18 cellular contexts compared by ENCODE assay signal in the genomic region with DNA sequence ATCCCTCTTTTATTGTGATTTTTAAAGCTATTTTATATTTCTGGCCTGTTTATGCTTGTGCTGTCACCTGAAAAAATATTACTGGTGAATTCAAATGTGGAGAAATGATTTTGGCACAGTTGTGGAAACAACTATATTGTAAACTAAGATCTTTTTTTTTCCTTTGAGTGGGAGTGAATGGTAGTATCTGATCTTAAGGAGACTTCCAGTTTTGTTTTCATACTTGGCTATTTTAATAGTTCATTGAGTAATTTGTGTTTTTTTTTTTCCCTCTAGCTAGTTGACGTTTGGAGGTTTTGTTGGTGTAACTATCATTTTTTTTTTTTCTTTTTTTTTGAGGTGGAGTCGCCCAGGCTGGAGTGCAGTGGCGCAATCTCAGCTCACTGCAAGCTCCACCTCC. TPM values are rescaled to one million over a fixed set of nuclear protein-coding genes. Genes with fewer than 3 reads are reported as not detected.
DNase-seq lines count a peak whose midpoint lies in the region; ATAC-seq and TF ChIP-seq lines count a peak whose summit lies in the region.
"Had no signal": no experiment of that assay in that cellular context is flagged by ENCODE, and none has a peak within 500 bp of the region (broad histone marks: within the 10 kb centered on the region; RNA-seq: fewer than 3 reads in every experiment).

No MANE protein-coding gene starts in this region.

- no peak overlapping the region for H3K4me2 ChIP-seq in H9 (ENCODE audit: insufficient read depth, insufficient read length, low read length)
- H3K4me2 ChIP-seq: SK-N-SH had no signal

- TF ChIP-seq CTCF in HL-60 (IDR thresholded peaks at IDR 0.05; ENCODE audit: insufficient read depth, low read length) (no peak), nephron (IDR thresholded peaks at IDR 0.05; ENCODE audit: unreplicated experiment in 3 of 3) (no peak), H9 (conservative IDR thresholded peaks at IDR 0.05) (no peak)

- no peaks in the 10 kb centered on the region for H3K23me2 ChIP-seq in H9 (ENCODE audit: insufficient read length, low read depth, low read length, poor library complexity, severe bottlenecking)

- WGBS in H9 (ENCODE audit: extremely low coverage, insufficient read length, low lambda C conversion rate) = no CpG with 5 or more reads among the region's 3 CpGs

- no peak overlapping the region for H4K5ac ChIP-seq in H9 (ENCODE audit: insufficient read length, low read depth, low read length)

- no peak overlapping the region for H3K9ac ChIP-seq in H9 (ENCODE audit: extremely low read depth, insufficient read length, low read length)
- H3K9ac ChIP-seq: SK-N-SH had no signal

- H2BK15ac ChIP-seq in H9 (ENCODE audit: low read depth, low read length) = no peak overlapping the region

- peaks cover 24% of the 10 kb centered on the region; the same call in 1 of the 2 replicates for H3K79me2 ChIP-seq in H9 (ENCODE audit: insufficient read depth, low read length)

- no peak for ATAC-seq in central memory CD8-positive, alpha-beta T cell (replicated peaks; ENCODE audit: extremely low read depth, poor library complexity, severe bottlenecking)
- ATAC-seq in GM18519 (IDR thresholded peaks at IDR 0.05; ENCODE audit: low FRiP score, unreplicated experiment) = no peak
- ATAC-seq: body of pancreas had no signal

- no peak overlapping the region for H2AFZ ChIP-seq in H9 (ENCODE audit: low read length)

- DNase-seq in HL-60 (ENCODE audit: low read depth in 1 of 2, low spot score in 1 of 2) (peak in 1 of 2 experiments; percentile 8), NOMO-1 treated with DMSO at 0.1 percent for 48 hours (lab: John Stamatoyannopoulos, UW; ENCODE audit: unreplicated experiment) (peak; percentile 74), NCI-H2107 treated with DMSO at 0.1 percent for 48 hours (lab: John Stamatoyannopoulos, UW; ENCODE audit: unreplicated experiment) (no peak), H9 (no peak)
- DNase-seq in central memory CD8-positive, alpha-beta T cell (ENCODE audit: low spot score in 2 of 2) = no peak
- no peak for DNase-seq in stimulated activated CD4-positive, alpha-beta T cell treated with anti-CD3 and anti-CD28 coated beads, Interleukin-2, amount 100 ng/mL, for 24 hours
- DNase-seq: activated naive CD4-positive, alpha-beta T cell treated with anti-CD3 and anti-CD28 coated beads, Interleukin-2, amount 50 U/mL, for 16 hours; body of pancreas; HCEC 1CT; naive B cell; NCI-H2081 treated with DMSO at 0.1 percent for 48 hours; NCI-H524 treated with DMSO at 0.1 percent for 48 hours; SK-N-SH; T-helper 9 cell had no signal

- H2BK120ac ChIP-seq in H9 (ENCODE audit: low read depth, low read length, poor library complexity, severe bottlenecking) = no peak overlapping the region

- no peak overlapping the region for H4K91ac ChIP-seq in H9 (ENCODE audit: insufficient read length, low read depth, low read length)

- H3K27me3 Mint-ChIP-seq in central memory CD8-positive, alpha-beta T cell = no peaks in the 10 kb centered on the region
- H3K27me3 Mint-ChIP-seq in nephron (ENCODE audit: low read depth) (no peaks in the 10 kb centered on the region), H9 (ENCODE audit: low read depth) (no peaks in the 10 kb centered on the region; the same call in 1 of the 2 replicates)
- H3K27me3 Mint-ChIP-seq: IgD-negative memory B cell, naive B cell, progenitor cell of endocrine pancreas had no signal

- no peak overlapping the region for H3K4me3 ChIP-seq in HL-60 (replicated peaks; ENCODE audit: insufficient read depth, low read length)
- H3K4me3 ChIP-seq: body of pancreas had no signal

- 0 out of 2 replicates have a peak overlapping the region, but pooled peaks have one; percentile 0 for H3K27ac ChIP-seq in HL-60 (replicated peaks)
- no peak overlapping the region for H3K27ac ChIP-seq in H9 (ENCODE audit: insufficient read length, low read depth, low read length)

- no peak overlapping the region for H3K18ac ChIP-seq in H9 (ENCODE audit: insufficient read length, low read depth, low read length)

- no peaks in the 10 kb centered on the region for H4K20me1 ChIP-seq in H9 (ENCODE audit: control insufficient read depth, insufficient read depth, insufficient read length)

- no peak overlapping the region for H2BK12ac ChIP-seq in H9 (ENCODE audit: insufficient read length, low read depth, low read length)

- peaks cover 11% of the 10 kb centered on the region for H3K36me3 Mint-ChIP-seq in central memory CD8-positive, alpha-beta T cell (ENCODE audit: insufficient read depth)
- H3K36me3 Mint-ChIP-seq in nephron (ENCODE audit: low read depth) (peaks cover 10% of the 10 kb centered on the region), H9 (ENCODE audit: insufficient read depth in 1 of 3, low read depth in 3 of 3) (peaks cover 1 to 10% (median 6%) of the 10 kb centered on the region in 3 experiments; a peak in 2 of 7 replicates)
- H3K36me3 Mint-ChIP-seq: IgD-negative memory B cell, naive B cell had no signal

- no peak overlapping the region for H2AK5ac ChIP-seq in H9 (ENCODE audit: insufficient read length, low read length)

- H3K14ac ChIP-seq in H9 (ENCODE audit: insufficient read depth, low read length) = no peak overlapping the region

- no peak overlapping the region for H4K8ac ChIP-seq in H9 (replicated peaks; ENCODE audit: insufficient read length, low read depth, low read length)

- no peak overlapping the region for H3K4me3 Mint-ChIP-seq in central memory CD8-positive, alpha-beta T cell
- H3K4me3 Mint-ChIP-seq in nephron = no peak overlapping the region
- no peak overlapping the region for H3K4me3 Mint-ChIP-seq in H9

- peaks cover 6% of the 10 kb centered on the region for H3K9me3 ChIP-seq in H9 (ENCODE audit: control insufficient read depth, low read depth, low read length)
- H3K9me3 ChIP-seq: body of pancreas, SK-N-SH had no signal

- H3K9me3 Mint-ChIP-seq in central memory CD8-positive, alpha-beta T cell = no peaks in the 10 kb centered on the region
- H3K9me3 Mint-ChIP-seq in nephron = no peaks in the 10 kb centered on the region
- peaks cover 0 to 51% of the 10 kb centered on the region in 2 experiments; a peak in 4 of 5 replicates for H3K9me3 Mint-ChIP-seq in H9
- H3K9me3 Mint-ChIP-seq: IgD-negative memory B cell, naive B cell had no signal

- H3K4ac ChIP-seq in H9 (ENCODE audit: low read depth, low read length) = no peak overlapping the region

- no peaks in the 10 kb centered on the region; the same call in 1 of the 2 replicates for H3K4me1 ChIP-seq in H9 (ENCODE audit: insufficient read depth, low read length)

- H3K4me1 Mint-ChIP-seq in central memory CD8-positive, alpha-beta T cell = peaks cover 27% of the 10 kb centered on the region
- H3K4me1 Mint-ChIP-seq in nephron = peaks cover 21% of the 10 kb centered on the region
- peaks cover 8 to 26% of the 10 kb centered on the region in 2 experiments for H3K4me1 Mint-ChIP-seq in H9

- H2BK5ac ChIP-seq in H9 (ENCODE audit: insufficient read length, low read length) = no peak overlapping the region

- H2BK20ac ChIP-seq in H9 (ENCODE audit: low read depth, low read length, poor library complexity, severe bottlenecking) = no peak overlapping the region

- H3K56ac ChIP-seq in H9 (ENCODE audit: insufficient read length, low read depth, low read length) = no peak overlapping the region

- no peaks in the 10 kb centered on the region for H3K27me3 ChIP-seq in HL-60 (ENCODE audit: insufficient read depth, poor library complexity, severe bottlenecking)
- no peaks in the 10 kb centered on the region for H3K27me3 ChIP-seq in H9 (ENCODE audit: insufficient read depth, low read length)
- H3K27me3 ChIP-seq: body of pancreas had no signal

- no peak overlapping the region for H3T11ph ChIP-seq in H9 (ENCODE audit: low read length)

- H3K27ac Mint-ChIP-seq in central memory CD8-positive, alpha-beta T cell (ENCODE audit: low read depth) = peak overlapping the region; percentile 58
- H3K27ac Mint-ChIP-seq in nephron (peak overlapping the region; percentile 2 to 62 (median 45)), H9 (peak overlapping the region in 1 of 3 experiments; percentile 30; a peak in 1 of 7 replicates)
- H3K27ac Mint-ChIP-seq: progenitor cell of endocrine pancreas had no signal

- H3K79me1 ChIP-seq in H9 (ENCODE audit: insufficient read depth, low read depth, low read length, poor library complexity, severe bottlenecking) = no peaks in the 10 kb centered on the region

- H3K23ac ChIP-seq in H9 (ENCODE audit: insufficient read length, low read depth, low read length) = no peak overlapping the region

RNA-seq across cellular contexts. Expression of a gene that starts 10.5 kb away (rescaled TPM):
- total RNA-seq in H9 (2021) = 80.0 and 81.6 TPM in 2 replicates
